25 cellular contexts compared by ENCODE assay signal in genomic region chr1:55245781-55246180, GRCh38. TPM values are rescaled to one million over a fixed set of nuclear protein-coding genes. Genes with fewer than 3 reads are reported as not detected.
A peak's percentile ranks its signal among the peaks of the same experiment; 100 is the strongest.
DNase-seq lines count a peak whose midpoint lies in the region; TF ChIP-seq lines count a peak whose summit lies in the region.
"Had no signal": no experiment of that assay in that cellular context is flagged by ENCODE, and none has a peak within 500 bp of the region (broad histone marks: within the 10 kb centered on the region; RNA-seq: fewer than 3 reads in every experiment).

No MANE protein-coding gene starts in this region.

- H3K36me3 Mint-ChIP-seq in HFFc6 (ENCODE audit: low read depth) (no peaks in the 10 kb centered on the region; the same call in 1 of the 2 replicates), type B pancreatic cell (no peaks in the 10 kb centered on the region)
- H3K36me3 Mint-ChIP-seq: mesothelial cell of epicardium; naive thymus-derived CD4-positive, alpha-beta T cell had no signal

- H3K4me3 ChIP-seq in tibial nerve = no peak overlapping the region
- H3K4me3 ChIP-seq: uterus had no signal

- no peak for TF ChIP-seq CTCF in HFFc6 (IDR thresholded peaks at IDR 0.05)
- TF ChIP-seq CTCF in type B pancreatic cell (conservative IDR thresholded peaks at IDR 0.05) = no peak
- TF ChIP-seq CTCF in tibial nerve (IDR thresholded peaks at IDR 0.05) = no peak

- H3K27ac Mint-ChIP-seq in HFFc6 (peak overlapping the region; percentile 30), type B pancreatic cell (peak overlapping the region; percentile 88)
- H3K27ac Mint-ChIP-seq: activated CD4-positive, alpha-beta T cell treated with anti-CD3 and anti-CD28 coated beads, Interleukin-2, amount 10 ng/mL, durations not matched to agents 24 days and 14 days; mesothelial cell of epicardium; naive thymus-derived CD4-positive, alpha-beta T cell; T-helper 2 cell treated with Interferon-gamma antibody and Interleukin-4, amounts not matched to agents 5 μg/mL and 100 μg/mL, for 36 hours had no signal

- H3K27me3 ChIP-seq in tibial nerve = no peaks in the 10 kb centered on the region
- H3K27me3 ChIP-seq: uterus had no signal

- DNase-seq in HFFc6 (peak; percentile 51), amniotic epithelial cell (ENCODE audit: low read depth) (peak; percentile 45), iris pigment epithelial cell (ENCODE audit: low read depth) (peak; percentile 41), type B pancreatic cell (ENCODE audit: extremely low spot score, unreplicated experiment) (no peak), tibial nerve (ENCODE audit: low spot score in 2 of 2) (no peak), pons (ENCODE audit: low spot score) (no peak)
- DNase-seq in stimulated activated CD4-positive, alpha-beta T cell treated with anti-CD3 and anti-CD28 coated beads, Interleukin-4, amount 100 ng/mL, for 4 hours = no peak
- DNase-seq: activated CD4-positive, alpha-beta T cell treated with anti-CD3 and anti-CD28 coated beads, Interleukin-2, amount 10 ng/mL, durations not matched to agents 24 days and 14 days; activated naive CD4-positive, alpha-beta T cell treated with anti-CD3 and anti-CD28 coated beads, Interleukin-2, amount 50 U/mL, for 16 hours; activated T-cell treated with anti-CD3 and anti-CD28 coated beads, Interleukin-2, amount 50 U/mL, for 48 hours; aorta; caudate nucleus; naive thymus-derived CD4-positive, alpha-beta T cell; NCI-H1048; NCI-H187 treated with DMSO at 0.1 percent for 48 hours; NCI-H526 treated with DMSO at 0.1 percent for 48 hours; occipital lobe; small intestine; stimulated activated CD4-positive, alpha-beta T cell treated with anti-CD3 and anti-CD28 coated beads, Interleukin-1b, Interleukin-23, amount 100 ng/mL, for 48 hours; uterus; WERI-Rb-1 had no signal

- no peaks in the 10 kb centered on the region for H3K9me3 ChIP-seq in tibial nerve
- H3K9me3 ChIP-seq: uterus had no signal

- no peaks in the 10 kb centered on the region for H3K36me3 ChIP-seq in tibial nerve
- H3K36me3 ChIP-seq: uterus, WERI-Rb-1 had no signal

- H3K27me3 Mint-ChIP-seq in HFFc6 (ENCODE audit: insufficient read depth) (peaks cover 17% of the 10 kb centered on the region), type B pancreatic cell (peaks cover 11% of the 10 kb centered on the region)
- H3K27me3 Mint-ChIP-seq: dendritic cell treated with granulocyte-macrophage colony-stimulating factor and Interleukin-4, amounts not matched to agents 40 ng/mL and 50 ng/mL, for 4 days had no signal

- no peak overlapping the region for H3K27ac ChIP-seq in tibial nerve
- H3K27ac ChIP-seq: KMS-11, uterus, WERI-Rb-1 had no signal

- TF ChIP-seq EP300 in tibial nerve (IDR thresholded peaks at IDR 0.05) = no peak

- no peak for TF ChIP-seq POLR2A in tibial nerve (IDR thresholded peaks at IDR 0.05)

- H3K4me1 Mint-ChIP-seq in HFFc6 (ENCODE audit: low read depth) (peaks cover 27% of the 10 kb centered on the region), type B pancreatic cell (ENCODE audit: unreplicated experiment) (peaks cover 12% of the 10 kb centered on the region)
- H3K4me1 Mint-ChIP-seq: activated CD4-positive, alpha-beta T cell treated with anti-CD3 and anti-CD28 coated beads, Interleukin-2, amount 10 ng/mL, durations not matched to agents 24 days and 14 days had no signal

- peaks cover 0 to 11% (median 0%) of the 10 kb centered on the region in 4 donors for H3K4me1 ChIP-seq in tibial nerve
- H3K4me1 ChIP-seq: uterus had no signal

- WGBS in tibial nerve, 2 donors = 66 to 72% methylated on average over 4 of the region's 4 CpGs

- H3K9me3 Mint-ChIP-seq in HFFc6 (no peaks in the 10 kb centered on the region), type B pancreatic cell (peaks cover 14% of the 10 kb centered on the region)
- H3K9me3 Mint-ChIP-seq: activated CD4-positive, alpha-beta T cell treated with anti-CD3 and anti-CD28 coated beads, Interleukin-2, amount 10 ng/mL, durations not matched to agents 24 days and 14 days; dendritic cell treated with granulocyte-macrophage colony-stimulating factor and Interleukin-4, amounts not matched to agents 40 ng/mL and 50 ng/mL, for 4 days; mesothelial cell of epicardium; T-helper 2 cell treated with Interferon-gamma antibody and Interleukin-4, amounts not matched to agents 5 μg/mL and 100 μg/mL, for 36 hours had no signal

- no peak overlapping the region for H3K4me3 Mint-ChIP-seq in HFFc6
- H3K4me3 Mint-ChIP-seq in type B pancreatic cell = peak overlapping the region; percentile 2
- H3K4me3 Mint-ChIP-seq: activated CD4-positive, alpha-beta T cell treated with anti-CD3 and anti-CD28 coated beads, Interleukin-2, amount 10 ng/mL, durations not matched to agents 24 days and 14 days; dendritic cell treated with granulocyte-macrophage colony-stimulating factor and Interleukin-4, amounts not matched to agents 40 ng/mL and 50 ng/mL, for 4 days; mesothelial cell of epicardium; naive thymus-derived CD4-positive, alpha-beta T cell; T-helper 2 cell treated with Interferon-gamma antibody and Interleukin-4, amounts not matched to agents 5 μg/mL and 100 μg/mL, for 36 hours had no signal

RNA-seq across cellular contexts. Expression of gene USP24, which starts 30.6 kb away (rescaled TPM):
- 10 to 100 TPM; 22.5 to 27.8 (median 25.0) TPM for total RNA-seq in HFFc6 (2021; fragmentation: NEBNext Ultra II Directional; extraction: Animal tissue kit (Norgen Biotek cat#: 25700))
- total RNA-seq in type B pancreatic cell (ENCODE audit: low replicate concordance) (35.3 and 44.5 TPM in 2 replicates), tibial nerve (10 to 100 TPM; 46.8 to 63.8 (median 55.7) TPM)

Comparison
In these comparisons a context has a peak if more than half of its experiments do, and no peak if none do; other contexts are left out.
1. DNase-seq: peak in HFFc6 (single experiment), amniotic epithelial cell (single experiment) and iris pigment epithelial cell (single experiment); none in type B pancreatic cell (single experiment), stimulated activated CD4-positive, alpha-beta T cell treated with anti-CD3 and anti-CD28 coated beads, Interleukin-4, amount 100 ng/mL, for 4 hours (0 of 2), tibial nerve (0 of 2) and pons (single experiment).